Comparison of ENCODE assay signal across 20 cellular contexts in the genomic region with DNA sequence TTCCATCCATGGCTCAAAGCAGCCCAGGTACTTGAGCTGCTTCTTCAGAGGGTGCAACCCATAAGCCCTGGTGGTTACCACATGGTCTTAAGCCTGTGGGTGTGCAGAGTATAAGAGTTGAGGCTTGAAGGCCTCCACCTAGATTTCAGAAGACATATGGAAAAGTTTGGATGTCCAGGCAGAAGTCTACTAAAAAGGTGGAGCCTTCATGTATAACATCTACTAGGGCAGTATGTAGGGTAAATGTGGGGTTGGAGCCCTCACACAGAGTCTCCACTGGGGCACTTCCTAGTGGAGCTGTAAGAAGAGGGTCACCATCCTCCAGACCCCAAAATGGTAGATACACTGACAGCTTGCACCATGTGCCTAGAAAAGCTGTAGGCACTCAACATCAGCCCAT.
DNase-seq lines count a peak whose midpoint lies in the region; ATAC-seq, FAIRE-seq and TF ChIP-seq lines count a peak whose summit lies in the region.
"Had no signal": no experiment of that assay in that cellular context is flagged by ENCODE, and none has a peak within 500 bp of the region (broad histone marks: within the 10 kb centered on the region; RNA-seq: fewer than 3 reads in every experiment).

No MANE protein-coding gene starts in this region.

- no peaks in the 10 kb centered on the region for H3K36me3 ChIP-seq in HepG2 (replicated peaks in 1 of 2; ENCODE audit: control insufficient read depth in 1 of 2, insufficient read depth in 2 of 2, low read length in 2 of 2)
- no peaks in the 10 kb centered on the region for H3K36me3 ChIP-seq in right lobe of liver
- H3K36me3 ChIP-seq in OCI-LY7 (ENCODE audit: insufficient read depth, low read length) = no peaks in the 10 kb centered on the region
- H3K36me3 ChIP-seq in endodermal cell (ENCODE audit: control insufficient read depth, insufficient read depth, low read length) = no peaks in the 10 kb centered on the region
- no peaks in the 10 kb centered on the region for H3K36me3 ChIP-seq in trophoblast cell (ENCODE audit: control insufficient read depth in 1 of 2, insufficient read depth in 2 of 2, low read length in 2 of 2)
- no peaks in the 10 kb centered on the region for H3K36me3 ChIP-seq in aorta (ENCODE audit: control insufficient read depth in 1 of 2, insufficient read depth in 2 of 2, low read length in 1 of 2)
- H3K36me3 ChIP-seq: HAP-1 had no signal

- no peak overlapping the region for H3K27ac Mint-ChIP-seq in endodermal cell
- H3K27ac Mint-ChIP-seq: B cell; CD4-positive, CD25-positive, alpha-beta regulatory T cell; CD8-positive, alpha-beta memory T cell had no signal

- no peaks in the 10 kb centered on the region for H3K79me1 ChIP-seq in trophoblast cell (ENCODE audit: low read length)

- no peaks in the 10 kb centered on the region for H3K27me3 Mint-ChIP-seq in endodermal cell (ENCODE audit: insufficient read depth)
- H3K27me3 Mint-ChIP-seq: CD4-positive, CD25-positive, alpha-beta regulatory T cell had no signal

- H3K4me3 ChIP-seq in HepG2 (replicated peaks in 1 of 3; ENCODE audit: insufficient read depth in 1 of 3, low read depth in 2 of 3, low read length in 3 of 3) (no peak overlapping the region), right lobe of liver (no peak overlapping the region), OCI-LY7 (ENCODE audit: low read depth, low read length, poor library complexity, severe bottlenecking) (no peak overlapping the region), endodermal cell (ENCODE audit: low read length) (peak overlapping the region; percentile 43), trophoblast cell (ENCODE audit: low read depth, low read length) (peak overlapping the region; percentile 42), aorta (ENCODE audit: low read length in 2 of 2) (no peak overlapping the region)
- H3K4me3 ChIP-seq: HAP-1 had no signal

- no peak overlapping the region for H4K8ac ChIP-seq in trophoblast cell (ENCODE audit: low read depth, low read length)

- H3K27ac ChIP-seq in HepG2 (ENCODE audit: extremely low read length, insufficient read depth, low read length) = no peak overlapping the region
- H3K27ac ChIP-seq in right lobe of liver = no peak overlapping the region
- H3K27ac ChIP-seq in OCI-LY7 (ENCODE audit: low read depth, low read length, poor library complexity, severe bottlenecking) = no peak overlapping the region
- H3K27ac ChIP-seq in endodermal cell (ENCODE audit: low read depth, low read length) = no peak overlapping the region
- no peak overlapping the region for H3K27ac ChIP-seq in trophoblast cell (ENCODE audit: low read depth, low read length)
- H3K27ac ChIP-seq in aorta (ENCODE audit: low read depth in 1 of 2, low read length in 2 of 2) = no peak overlapping the region

- H4K91ac ChIP-seq in trophoblast cell (ENCODE audit: low read depth, low read length) = no peak overlapping the region

- no peak for TF ChIP-seq EP300 in HepG2 (IDR thresholded peaks at IDR 0.05; ENCODE audit: low read depth in 2 of 2, low read length in 2 of 2)
- TF ChIP-seq EP300 in HepG2 (CRISPR knock-in tag; IDR thresholded peaks at IDR 0.05; ENCODE audit: borderline replicate concordance) = no peak

- no peaks in the 10 kb centered on the region for H3K79me2 ChIP-seq in HepG2 (ENCODE audit: insufficient read depth, low read length)
- H3K79me2 ChIP-seq in OCI-LY7 (ENCODE audit: insufficient read depth, low read depth, low read length) = no peaks in the 10 kb centered on the region
- H3K79me2 ChIP-seq in trophoblast cell (ENCODE audit: control insufficient read depth, insufficient read depth, low read length, poor library complexity) = no peaks in the 10 kb centered on the region

- H2AFZ ChIP-seq in HepG2 (ENCODE audit: low read length) = no peak overlapping the region
- H2AFZ ChIP-seq in OCI-LY7 (ENCODE audit: low read length) = no peak overlapping the region
- no peak overlapping the region for H2AFZ ChIP-seq in trophoblast cell (ENCODE audit: insufficient read depth, low read length, poor library complexity)

- BruUV-seq in HepG2 (replicated peaks; lab: Mats Ljungman, UMichigan) (no TSS peak), OCI-LY7 (replicated peaks; lab: Mats Ljungman, UMichigan) (no TSS peak)

- TF ChIP-seq CTCF in HepG2 (CRISPR knock-in tag; IDR thresholded peaks at IDR 0.05) (no peak), right lobe of liver (IDR thresholded peaks at IDR 0.05) (no peak), OCI-LY7 (conservative IDR thresholded peaks at IDR 0.05; ENCODE audit: low read length) (no peak), endodermal cell (conservative IDR thresholded peaks at IDR 0.05) (no peak)

- no peak overlapping the region for H3K18ac ChIP-seq in trophoblast cell (ENCODE audit: low read length)

- no peak for DNase-seq in HepG2 (ENCODE audit: low spot score)
- DNase-seq in right lobe of liver = no peak
- DNase-seq in OCI-LY7 (ENCODE audit: low spot score) = peak; percentile 2
- DNase-seq in endodermal cell = no peak
- DNase-seq in trophoblast cell = no peak
- DNase-seq in aorta = no peak
- no peak for DNase-seq in occipital lobe (lab: John Stamatoyannopoulos, UW)
- DNase-seq: 8988T; C1 segment of cervical spinal cord; CD4-positive, CD25-positive, alpha-beta regulatory T cell; CD8-positive, alpha-beta memory T cell; COR-L47; IMR-90; KBM-7 had no signal

- H2AK5ac ChIP-seq in trophoblast cell (ENCODE audit: low read length) = no peak overlapping the region

- peaks cover 4% of the 10 kb centered on the region for H3K36me3 Mint-ChIP-seq in endodermal cell (ENCODE audit: low read depth)
- H3K36me3 Mint-ChIP-seq: CD8-positive, alpha-beta memory T cell had no signal

- POLR2A ChIA-PET in HepG2 (lab: Yijun Ruan, JAX) = no interaction called here
- POLR2A ChIA-PET in OCI-LY7 (lab: Charles Lee) = no interaction called here

- no peak overlapping the region for H3K23ac ChIP-seq in trophoblast cell (ENCODE audit: low read length)

- no peak for TF ChIP-seq POLR2A in HepG2 (IDR thresholded peaks at IDR 0.05; ENCODE audit: insufficient read depth in 1 of 2, low read depth in 2 of 2, low read length in 2 of 2)
- no peak for TF ChIP-seq POLR2A in right lobe of liver (IDR thresholded peaks at IDR 0.05)

- H3K4me3 Mint-ChIP-seq in endodermal cell = no peak overlapping the region
- H3K4me3 Mint-ChIP-seq: B cell; CD4-positive, CD25-positive, alpha-beta regulatory T cell; CD8-positive, alpha-beta memory T cell had no signal

- peaks cover 25% of the 10 kb centered on the region for H3K9me3 Mint-ChIP-seq in endodermal cell

- H3K9me3 ChIP-seq in HepG2 (ENCODE audit: low read length) (peaks cover 23% of the 10 kb centered on the region), right lobe of liver (no peaks in the 10 kb centered on the region), OCI-LY7 (ENCODE audit: low read length) (no peaks in the 10 kb centered on the region; the same call in 1 of the 2 replicates), endodermal cell (ENCODE audit: control insufficient read depth, low read length) (peaks cover 43% of the 10 kb centered on the region), trophoblast cell (ENCODE audit: insufficient read depth, low read depth, low read length) (peaks cover 5% of the 10 kb centered on the region), aorta (ENCODE audit: control insufficient read depth, low read length) (peaks cover 8% of the 10 kb centered on the region)

- H3K14ac ChIP-seq in trophoblast cell (ENCODE audit: low read length) = no peak overlapping the region

- H3K4me2 ChIP-seq in HepG2 (ENCODE audit: low read depth, low read length) (no peak overlapping the region), OCI-LY7 (ENCODE audit: low read length) (no peak overlapping the region), trophoblast cell (ENCODE audit: low read length) (no peak overlapping the region)

- intact Hi-C loops in HepG2 (cut with micrococcal nuclease; ENCODE audit: unreplicated experiment) = no loop called here
- intact Hi-C loops in right lobe of liver (cut with DNase I) = no loop called here
- intact Hi-C loops in OCI-LY7 (cut with micrococcal nuclease; ENCODE audit: unreplicated experiment) = no loop called here
- intact Hi-C loops in aorta (cut with DNase I) = no loop called here

- no peak for ATAC-seq in HepG2
- ATAC-seq in right lobe of liver = no peak
- no peak for ATAC-seq in aorta (ENCODE audit: low FRiP score)
- no peak for ATAC-seq in GM21723 (IDR thresholded peaks at IDR 0.05; ENCODE audit: unreplicated experiment)

- no peak overlapping the region for H2BK5ac ChIP-seq in trophoblast cell (ENCODE audit: low read depth, low read length, poor library complexity)

- H4K20me1 ChIP-seq in HepG2 (ENCODE audit: insufficient read depth, low read length) (no peaks in the 10 kb centered on the region), OCI-LY7 (ENCODE audit: insufficient read depth, low read length) (no peaks in the 10 kb centered on the region)

- H3K4me1 Mint-ChIP-seq in endodermal cell = peaks cover 10% of the 10 kb centered on the region
- H3K4me1 Mint-ChIP-seq: B cell; CD4-positive, CD25-positive, alpha-beta regulatory T cell; CD8-positive, alpha-beta memory T cell had no signal

- no peak overlapping the region for H2BK120ac ChIP-seq in trophoblast cell (ENCODE audit: insufficient read depth, low read length, poor library complexity)

- CTCF ChIA-PET in HepG2 (lab: Yijun Ruan, JAX; ENCODE audit: low intra/inter-chr PET ratio, low total read pairs) (no interaction called here), OCI-LY7 (lab: Charles Lee; ENCODE audit: unreplicated experiment) (no interaction called here)

- no peak overlapping the region for H4K12ac ChIP-seq in trophoblast cell (ENCODE audit: low read depth, low read length)

- H3K4ac ChIP-seq in trophoblast cell (ENCODE audit: low read depth, low read length) = no peak overlapping the region

- H3K9ac ChIP-seq in HepG2 (ENCODE audit: insufficient read depth, low read depth, low read length) (no peak overlapping the region), endodermal cell (ENCODE audit: extremely low read depth, low read length, poor library complexity, severe bottlenecking) (no peak overlapping the region), trophoblast cell (ENCODE audit: low read length) (no peak overlapping the region)

- no peaks in the 10 kb centered on the region for H3K9me2 ChIP-seq in OCI-LY7 (ENCODE audit: insufficient read depth, low read length)

- H3K27me3 ChIP-seq in HepG2 (ENCODE audit: control insufficient read depth in 1 of 2, insufficient read depth in 2 of 2, low read length in 2 of 2) = no peaks in the 10 kb centered on the region
- H3K27me3 ChIP-seq in right lobe of liver = no peaks in the 10 kb centered on the region
- no peaks in the 10 kb centered on the region for H3K27me3 ChIP-seq in endodermal cell (ENCODE audit: control insufficient read depth, insufficient read depth, low read length, poor library complexity, severe bottlenecking)
- no peaks in the 10 kb centered on the region for H3K27me3 ChIP-seq in trophoblast cell (ENCODE audit: insufficient read depth, low read length)
- H3K27me3 ChIP-seq in aorta (ENCODE audit: control insufficient read depth in 1 of 2, insufficient read depth in 2 of 2, low read length in 1 of 2) = no peaks in the 10 kb centered on the region

- in situ Hi-C loops in HepG2 (cut with HindIII; ENCODE audit: extremely low pct_ligation_motif_present, low pct_unique_long_range_greater_than_20kb) = no loop called here

- no peak for TF ChIP-seq RAD21 in HepG2 (CRISPR knock-in tag; IDR thresholded peaks at IDR 0.05)

- no peak for FAIRE-seq in HepG2 (lab: Jason Lieb, UNC)
- FAIRE-seq: D721Med, G401.6, GM12891 had no signal

- H3K4me1 ChIP-seq in HepG2 (ENCODE audit: insufficient read depth, low read length) = no peaks in the 10 kb centered on the region
- no peaks in the 10 kb centered on the region for H3K4me1 ChIP-seq in right lobe of liver
- no peaks in the 10 kb centered on the region for H3K4me1 ChIP-seq in OCI-LY7 (ENCODE audit: insufficient read depth, low read length, poor library complexity, severe bottlenecking)
- H3K4me1 ChIP-seq in endodermal cell (ENCODE audit: control insufficient read depth, insufficient read depth, low read length) = peaks cover 10% of the 10 kb centered on the region
- H3K4me1 ChIP-seq in trophoblast cell (ENCODE audit: control insufficient read depth in 1 of 2, insufficient read depth in 2 of 2, low read length in 2 of 2) = peaks cover 0 to 4% of the 10 kb centered on the region in 2 experiments
- no peaks in the 10 kb centered on the region for H3K4me1 ChIP-seq in aorta (ENCODE audit: control insufficient read depth in 1 of 2, insufficient read depth in 2 of 2, low read length in 2 of 2)
- H3K4me1 ChIP-seq: HAP-1 had no signal

- no peak overlapping the region for H2BK12ac ChIP-seq in trophoblast cell (ENCODE audit: low read length)

Comparison
In these comparisons a context has a peak if more than half of its experiments do, and no peak if none do; other contexts are left out.
1. H3K4me3 ChIP-seq: peak in endodermal cell (single experiment) and trophoblast cell (single experiment); none in HepG2 (0 of 3), right lobe of liver (0 of 3), OCI-LY7 (single experiment) and aorta (0 of 2).